10 cellular contexts compared by ENCODE assay signal in the genomic region with DNA sequence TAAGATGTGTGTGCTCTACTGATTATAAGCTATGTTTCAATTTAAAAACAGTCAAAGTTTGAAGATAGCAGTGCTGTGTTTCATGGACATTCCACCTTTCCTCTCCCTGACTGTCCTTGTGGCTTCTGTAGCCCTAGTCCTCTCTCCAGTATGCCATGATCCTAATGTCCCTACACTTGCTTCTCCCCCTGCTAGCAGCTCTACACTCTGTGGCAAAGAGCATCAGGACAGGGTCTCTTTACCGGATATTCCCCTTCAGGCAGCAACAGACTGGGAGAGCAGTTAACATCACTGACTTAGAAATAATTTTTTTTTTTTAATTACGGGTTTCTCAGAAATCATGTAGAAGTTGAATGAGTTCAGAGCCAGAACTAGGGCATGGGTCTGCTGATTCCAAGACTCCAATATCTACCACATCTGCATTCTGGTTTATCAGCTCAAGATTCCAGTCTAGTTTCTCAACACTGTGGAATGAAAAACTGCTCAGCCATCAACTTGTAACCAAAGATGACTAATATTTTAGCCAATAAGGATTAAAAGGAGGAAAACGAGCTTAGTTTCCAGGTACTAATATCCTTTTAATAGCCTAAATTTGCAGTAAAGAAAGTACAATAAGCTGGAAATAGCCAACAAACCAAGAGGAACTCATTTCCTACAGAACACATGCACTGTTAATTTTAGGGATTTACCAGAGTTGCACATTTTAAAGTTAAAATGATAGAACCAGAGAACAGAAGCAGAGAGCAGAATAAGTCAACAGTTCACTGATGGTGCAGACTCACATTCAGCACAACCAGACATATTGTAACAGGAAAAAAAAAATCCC. TPM values are rescaled to one million over a fixed set of nuclear protein-coding genes. Genes with fewer than 3 reads are reported as not detected.
DNase-seq lines count a peak whose midpoint lies in the region; ATAC-seq and TF ChIP-seq lines count a peak whose summit lies in the region.
"Had no signal": no experiment of that assay in that cellular context is flagged by ENCODE, and none has a peak within 500 bp of the region (broad histone marks: within the 10 kb centered on the region; RNA-seq: fewer than 3 reads in every experiment).

No MANE protein-coding gene starts in this region.

- BruUV-seq in Caco-2 (replicated peaks; lab: Mats Ljungman, UMichigan) = no TSS peak

- peaks cover 8% of the 10 kb centered on the region for H3K36me3 Mint-ChIP-seq in Caco-2 (ENCODE audit: insufficient read depth, unreplicated experiment)
- H3K36me3 Mint-ChIP-seq in dendritic cell treated with granulocyte-macrophage colony-stimulating factor and Interleukin-4, amounts not matched to agents 40 ng/mL and 50 ng/mL, for 4 days (ENCODE audit: low read depth) = no peaks in the 10 kb centered on the region

- H3K9me3 ChIP-seq in Caco-2 = no peaks in the 10 kb centered on the region

- H3K4me3 ChIP-seq in Caco-2 (ENCODE audit: low read depth, low read length) = no peak overlapping the region

- H3K9me3 Mint-ChIP-seq in Caco-2 (ENCODE audit: unreplicated experiment) = no peaks in the 10 kb centered on the region
- H3K9me3 Mint-ChIP-seq in dendritic cell treated with granulocyte-macrophage colony-stimulating factor and Interleukin-4, amounts not matched to agents 40 ng/mL and 50 ng/mL, for 4 days = no peaks in the 10 kb centered on the region

- H3K27me3 Mint-ChIP-seq in Caco-2 (ENCODE audit: insufficient read depth, unreplicated experiment) = no peaks in the 10 kb centered on the region
- H3K27me3 Mint-ChIP-seq in dendritic cell treated with granulocyte-macrophage colony-stimulating factor and Interleukin-4, amounts not matched to agents 40 ng/mL and 50 ng/mL, for 4 days = no peaks in the 10 kb centered on the region

- ATAC-seq in HG03045 (IDR thresholded peaks at IDR 0.05; ENCODE audit: unreplicated experiment) (no peak), left lobe of liver (no peak)

- H3K4me1 Mint-ChIP-seq in Caco-2 (ENCODE audit: low read depth, unreplicated experiment) = peaks cover 16% of the 10 kb centered on the region
- peaks cover 53% of the 10 kb centered on the region for H3K4me1 Mint-ChIP-seq in dendritic cell treated with granulocyte-macrophage colony-stimulating factor and Interleukin-4, amounts not matched to agents 40 ng/mL and 50 ng/mL, for 4 days (ENCODE audit: low read depth)

- H3K4me1 ChIP-seq in Caco-2 = peaks cover 31% of the 10 kb centered on the region

- CTCF ChIA-PET in Caco-2 (lab: Charles Lee) = interaction anchor here (0.9 kb wide), 1 partner anchor 15 kb away, joined by 3 read pairs; no protein-coding TSS in a partner anchor

- peak overlapping the region; percentile 25 for H3K4me3 Mint-ChIP-seq in Caco-2 (ENCODE audit: unreplicated experiment)
- H3K4me3 Mint-ChIP-seq in dendritic cell treated with granulocyte-macrophage colony-stimulating factor and Interleukin-4, amounts not matched to agents 40 ng/mL and 50 ng/mL, for 4 days = no peak overlapping the region

- peak overlapping the region; percentile 81 for H3K27ac Mint-ChIP-seq in Caco-2 (ENCODE audit: unreplicated experiment)
- H3K27ac Mint-ChIP-seq in dendritic cell treated with granulocyte-macrophage colony-stimulating factor and Interleukin-4, amounts not matched to agents 40 ng/mL and 50 ng/mL, for 4 days = peak overlapping the region; percentile 52

- DNase-seq in Caco-2 (no peak), LoVo (ENCODE audit: low spot score) (peak; percentile 28), non-pigmented ciliary epithelial cell (ENCODE audit: low read depth) (peak; percentile 88), COR-L47 (lab: John Stamatoyannopoulos, UW) (no peak), NCI-H2081 treated with DMSO at 0.1 percent for 48 hours (lab: John Stamatoyannopoulos, UW) (no peak), left lobe of liver (ENCODE audit: low spot score) (no peak)
- DNase-seq: cerebellar nuclear complex, retina had no signal

- POLR2A ChIA-PET in Caco-2 (lab: Charles Lee) = no interaction called here

- H3K27me3 ChIP-seq in Caco-2 (replicated peaks; ENCODE audit: control insufficient read depth, insufficient read depth, low read length) = no peaks in the 10 kb centered on the region

- TF ChIP-seq CTCF in Caco-2 (IDR thresholded peaks at IDR 0.05; ENCODE audit: insufficient read depth in 1 of 2, low read depth in 1 of 2, low read length in 1 of 2, severe bottlenecking in 1 of 2, unreplicated experiment in 1 of 2) = no peak

- intact Hi-C loops in Caco-2 (cut with micrococcal nuclease; ENCODE audit: unreplicated experiment) = loop anchor here (2.0 to 5.0 kb wide), 2 partner anchors 14 to 38 kb away; no protein-coding TSS in a partner anchor
- intact Hi-C loops in dendritic cell treated with granulocyte-macrophage colony-stimulating factor and Interleukin-4, amounts not matched to agents 40 ng/mL and 50 ng/mL, for 4 days (cut with micrococcal nuclease) = loop anchor here (5.0 kb wide), 1 partner anchor 42 kb away; no protein-coding TSS in a partner anchor

- H3K36me3 ChIP-seq in Caco-2 (ENCODE audit: control insufficient read depth, insufficient read depth, low read length) = no peaks in the 10 kb centered on the region

RNA-seq across cellular contexts. Expression of gene TMEM131, which starts 45.2 kb away (rescaled TPM):
- total RNA-seq in Caco-2 (2022) (35.8 and 36.3 TPM in 2 replicates), left lobe of liver (14.7 TPM)

Comparison
In these comparisons a context has a peak if more than half of its experiments do, and no peak if none do; other contexts are left out.
1. DNase-seq: peak in LoVo (single experiment) and non-pigmented ciliary epithelial cell (single experiment); none in Caco-2 (0 of 2), COR-L47 (single experiment), NCI-H2081 treated with DMSO at 0.1 percent for 48 hours (single experiment) and left lobe of liver (single experiment).